ENCODE assay signal across 1 cellular context in the genomic region with DNA sequence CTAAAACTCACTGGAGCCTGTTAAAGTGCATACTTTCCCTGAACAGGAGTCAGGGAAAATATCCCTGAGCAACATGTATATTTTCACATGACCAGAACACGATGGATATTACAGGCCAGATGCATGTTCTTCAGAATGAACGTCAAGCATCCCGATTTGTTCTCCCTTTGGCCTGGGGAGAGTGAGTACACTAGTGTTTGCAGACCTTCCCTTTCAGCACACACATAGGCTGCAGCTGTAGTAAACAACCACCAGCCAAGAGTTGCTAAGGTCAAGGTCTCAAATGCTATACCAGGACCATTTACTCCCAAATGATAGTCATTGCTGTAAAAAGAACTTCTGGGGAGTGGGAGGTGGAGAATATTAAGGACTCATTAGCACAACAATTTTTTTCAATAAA.
A peak's percentile ranks its signal among the peaks of the same experiment; 100 is the strongest.
TF ChIP-seq lines count a peak whose summit lies in the region.

No MANE protein-coding gene starts in this region.

TF ChIP-seq in HepG2, 621 proteins besides CTCF, POLR2A, EP300 and RAD21 (continued from another document and continues in another):
- TF ChIP-seq, protein P1, sequence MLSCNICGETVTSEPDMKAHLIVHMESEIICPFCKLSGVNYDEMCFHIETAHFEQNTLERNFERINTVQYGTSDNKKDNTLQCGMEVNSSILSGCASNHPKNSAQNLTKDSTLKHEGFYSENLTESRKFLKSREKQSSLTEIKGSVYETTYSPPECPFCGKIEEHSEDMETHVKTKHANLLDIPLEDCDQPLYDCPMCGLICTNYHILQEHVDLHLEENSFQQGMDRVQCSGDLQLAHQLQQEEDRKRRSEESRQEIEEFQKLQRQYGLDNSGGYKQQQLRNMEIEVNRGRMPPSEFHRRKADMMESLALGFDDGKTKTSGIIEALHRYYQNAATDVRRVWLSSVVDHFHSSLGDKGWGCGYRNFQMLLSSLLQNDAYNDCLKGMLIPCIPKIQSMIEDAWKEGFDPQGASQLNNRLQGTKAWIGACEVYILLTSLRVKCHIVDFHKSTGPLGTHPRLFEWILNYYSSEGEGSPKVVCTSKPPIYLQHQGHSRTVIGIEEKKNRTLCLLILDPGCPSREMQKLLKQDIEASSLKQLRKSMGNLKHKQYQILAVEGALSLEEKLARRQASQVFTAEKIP (CRISPR knock-in tag; IDR thresholded peaks at IDR 0.05; ENCODE audit: borderline replicate concordance): no peak
- TF ChIP-seq ZNF577 (CRISPR knock-in tag; IDR thresholded peaks at IDR 0.05; ENCODE audit: borderline replicate concordance, low read depth) (no peak), AKAP8 (CRISPR knock-in tag; IDR thresholded peaks at IDR 0.05) (no peak), BRCA1 (CRISPR knock-in tag; IDR thresholded peaks at IDR 0.05) (no peak), ZNF431 (CRISPR knock-in tag; IDR thresholded peaks at IDR 0.05; ENCODE audit: borderline replicate concordance, low read depth) (no peak), NFATC3 (CRISPR knock-in tag; IDR thresholded peaks at IDR 0.05) (no peak), NKX3-1 (CRISPR knock-in tag; IDR thresholded peaks at IDR 0.05) (no peak), TAF1 (CRISPR knock-in tag; IDR thresholded peaks at IDR 0.05) (no peak), SIX4 (CRISPR knock-in tag; IDR thresholded peaks at IDR 0.05) (no peak), FLYWCH1 (CRISPR knock-in tag; IDR thresholded peaks at IDR 0.05) (no peak), ZNF501 (CRISPR knock-in tag; IDR thresholded peaks at IDR 0.05) (no peak), CREB1 (IDR thresholded peaks at IDR 0.05) (no peak), CREB1 (CRISPR knock-in tag; IDR thresholded peaks at IDR 0.05) (no peak), TSC22D2 (CRISPR knock-in tag; IDR thresholded peaks at IDR 0.05; ENCODE audit: borderline replicate concordance) (no peak), MBD4 (IDR thresholded peaks at IDR 0.05; ENCODE audit: borderline replicate concordance, low read length) (no peak; the same call in 1 of the 2 replicates), FOXC1 (CRISPR knock-in tag; IDR thresholded peaks at IDR 0.05; ENCODE audit: borderline replicate concordance) (no peak), SALL1 (CRISPR knock-in tag; IDR thresholded peaks at IDR 0.05) (peak; percentile 80), KAT2B (IDR thresholded peaks at IDR 0.05; ENCODE audit: borderline replicate concordance, low read depth, low read length) (no peak), ZNF782 (CRISPR knock-in tag; IDR thresholded peaks at IDR 0.05; ENCODE audit: borderline replicate concordance) (no peak), ZNF12 (CRISPR knock-in tag; IDR thresholded peaks at IDR 0.05) (no peak), ZNF672 (CRISPR knock-in tag; IDR thresholded peaks at IDR 0.05) (no peak), SRSF9 (IDR thresholded peaks at IDR 0.05; ENCODE audit: borderline replicate concordance, insufficient read depth, low read depth, low read length, poor library complexity, severe bottlenecking) (no peak)
- TF ChIP-seq, protein P2, sequence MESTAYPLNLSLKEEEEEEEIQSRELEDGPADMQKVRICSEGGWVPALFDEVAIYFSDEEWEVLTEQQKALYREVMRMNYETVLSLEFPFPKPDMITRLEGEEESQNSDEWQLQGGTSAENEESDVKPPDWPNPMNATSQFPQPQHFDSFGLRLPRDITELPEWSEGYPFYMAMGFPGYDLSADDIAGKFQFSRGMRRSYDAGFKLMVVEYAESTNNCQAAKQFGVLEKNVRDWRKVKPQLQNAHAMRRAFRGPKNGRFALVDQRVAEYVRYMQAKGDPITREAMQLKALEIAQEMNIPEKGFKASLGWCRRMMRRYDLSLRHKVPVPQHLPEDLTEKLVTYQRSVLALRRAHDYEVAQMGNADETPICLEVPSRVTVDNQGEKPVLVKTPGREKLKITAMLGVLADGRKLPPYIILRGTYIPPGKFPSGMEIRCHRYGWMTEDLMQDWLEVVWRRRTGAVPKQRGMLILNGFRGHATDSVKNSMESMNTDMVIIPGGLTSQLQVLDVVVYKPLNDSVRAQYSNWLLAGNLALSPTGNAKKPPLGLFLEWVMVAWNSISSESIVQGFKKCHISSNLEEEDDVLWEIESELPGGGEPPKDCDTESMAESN (CRISPR knock-in tag; conservative IDR thresholded peaks at IDR 0.05): no peak
- TF ChIP-seq, protein P3, sequence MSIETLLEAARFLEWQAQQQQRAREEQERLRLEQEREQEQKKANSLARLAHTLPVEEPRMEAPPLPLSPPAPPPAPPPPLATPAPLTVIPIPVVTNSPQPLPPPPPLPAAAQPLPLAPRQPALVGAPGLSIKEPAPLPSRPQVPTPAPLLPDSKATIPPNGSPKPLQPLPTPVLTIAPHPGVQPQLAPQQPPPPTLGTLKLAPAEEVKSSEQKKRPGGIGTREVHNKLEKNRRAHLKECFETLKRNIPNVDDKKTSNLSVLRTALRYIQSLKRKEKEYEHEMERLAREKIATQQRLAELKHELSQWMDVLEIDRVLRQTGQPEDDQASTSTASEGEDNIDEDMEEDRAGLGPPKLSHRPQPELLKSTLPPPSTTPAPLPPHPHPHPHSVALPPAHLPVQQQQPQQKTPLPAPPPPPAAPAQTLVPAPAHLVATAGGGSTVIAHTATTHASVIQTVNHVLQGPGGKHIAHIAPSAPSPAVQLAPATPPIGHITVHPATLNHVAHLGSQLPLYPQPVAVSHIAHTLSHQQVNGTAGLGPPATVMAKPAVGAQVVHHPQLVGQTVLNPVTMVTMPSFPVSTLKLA (IDR thresholded peaks at IDR 0.05): no peak
- TF ChIP-seq, protein P4, sequence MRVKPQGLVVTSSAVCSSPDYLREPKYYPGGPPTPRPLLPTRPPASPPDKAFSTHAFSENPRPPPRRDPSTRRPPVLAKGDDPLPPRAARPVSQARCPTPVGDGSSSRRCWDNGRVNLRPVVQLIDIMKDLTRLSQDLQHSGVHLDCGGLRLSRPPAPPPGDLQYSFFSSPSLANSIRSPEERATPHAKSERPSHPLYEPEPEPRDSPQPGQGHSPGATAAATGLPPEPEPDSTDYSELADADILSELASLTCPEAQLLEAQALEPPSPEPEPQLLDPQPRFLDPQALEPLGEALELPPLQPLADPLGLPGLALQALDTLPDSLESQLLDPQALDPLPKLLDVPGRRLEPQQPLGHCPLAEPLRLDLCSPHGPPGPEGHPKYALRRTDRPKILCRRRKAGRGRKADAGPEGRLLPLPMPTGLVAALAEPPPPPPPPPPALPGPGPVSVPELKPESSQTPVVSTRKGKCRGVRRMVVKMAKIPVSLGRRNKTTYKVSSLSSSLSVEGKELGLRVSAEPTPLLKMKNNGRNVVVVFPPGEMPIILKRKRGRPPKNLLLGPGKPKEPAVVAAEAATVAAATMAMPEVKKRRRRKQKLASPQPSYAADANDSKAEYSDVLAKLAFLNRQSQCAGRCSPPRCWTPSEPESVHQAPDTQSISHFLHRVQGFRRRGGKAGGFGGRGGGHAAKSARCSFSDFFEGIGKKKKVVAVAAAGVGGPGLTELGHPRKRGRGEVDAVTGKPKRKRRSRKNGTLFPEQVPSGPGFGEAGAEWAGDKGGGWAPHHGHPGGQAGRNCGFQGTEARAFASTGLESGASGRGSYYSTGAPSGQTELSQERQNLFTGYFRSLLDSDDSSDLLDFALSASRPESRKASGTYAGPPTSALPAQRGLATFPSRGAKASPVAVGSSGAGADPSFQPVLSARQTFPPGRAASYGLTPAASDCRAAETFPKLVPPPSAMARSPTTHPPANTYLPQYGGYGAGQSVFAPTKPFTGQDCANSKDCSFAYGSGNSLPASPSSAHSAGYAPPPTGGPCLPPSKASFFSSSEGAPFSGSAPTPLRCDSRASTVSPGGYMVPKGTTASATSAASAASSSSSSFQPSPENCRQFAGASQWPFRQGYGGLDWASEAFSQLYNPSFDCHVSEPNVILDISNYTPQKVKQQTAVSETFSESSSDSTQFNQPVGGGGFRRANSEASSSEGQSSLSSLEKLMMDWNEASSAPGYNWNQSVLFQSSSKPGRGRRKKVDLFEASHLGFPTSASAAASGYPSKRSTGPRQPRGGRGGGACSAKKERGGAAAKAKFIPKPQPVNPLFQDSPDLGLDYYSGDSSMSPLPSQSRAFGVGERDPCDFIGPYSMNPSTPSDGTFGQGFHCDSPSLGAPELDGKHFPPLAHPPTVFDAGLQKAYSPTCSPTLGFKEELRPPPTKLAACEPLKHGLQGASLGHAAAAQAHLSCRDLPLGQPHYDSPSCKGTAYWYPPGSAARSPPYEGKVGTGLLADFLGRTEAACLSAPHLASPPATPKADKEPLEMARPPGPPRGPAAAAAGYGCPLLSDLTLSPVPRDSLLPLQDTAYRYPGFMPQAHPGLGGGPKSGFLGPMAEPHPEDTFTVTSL (CRISPR knock-in tag; IDR thresholded peaks at IDR 0.05; ENCODE audit: borderline replicate concordance): peak; percentile 83
- TF ChIP-seq, protein P5, sequence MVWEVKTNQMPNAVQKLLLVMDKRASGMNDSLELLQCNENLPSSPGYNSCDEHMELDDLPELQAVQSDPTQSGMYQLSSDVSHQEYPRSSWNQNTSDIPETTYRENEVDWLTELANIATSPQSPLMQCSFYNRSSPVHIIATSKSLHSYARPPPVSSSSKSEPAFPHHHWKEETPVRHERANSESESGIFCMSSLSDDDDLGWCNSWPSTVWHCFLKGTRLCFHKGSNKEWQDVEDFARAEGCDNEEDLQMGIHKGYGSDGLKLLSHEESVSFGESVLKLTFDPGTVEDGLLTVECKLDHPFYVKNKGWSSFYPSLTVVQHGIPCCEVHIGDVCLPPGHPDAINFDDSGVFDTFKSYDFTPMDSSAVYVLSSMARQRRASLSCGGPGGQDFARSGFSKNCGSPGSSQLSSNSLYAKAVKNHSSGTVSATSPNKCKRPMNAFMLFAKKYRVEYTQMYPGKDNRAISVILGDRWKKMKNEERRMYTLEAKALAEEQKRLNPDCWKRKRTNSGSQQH (CRISPR knock-in tag; IDR thresholded peaks at IDR 0.05; ENCODE audit: low read depth): no peak
- TF ChIP-seq, protein P6, sequence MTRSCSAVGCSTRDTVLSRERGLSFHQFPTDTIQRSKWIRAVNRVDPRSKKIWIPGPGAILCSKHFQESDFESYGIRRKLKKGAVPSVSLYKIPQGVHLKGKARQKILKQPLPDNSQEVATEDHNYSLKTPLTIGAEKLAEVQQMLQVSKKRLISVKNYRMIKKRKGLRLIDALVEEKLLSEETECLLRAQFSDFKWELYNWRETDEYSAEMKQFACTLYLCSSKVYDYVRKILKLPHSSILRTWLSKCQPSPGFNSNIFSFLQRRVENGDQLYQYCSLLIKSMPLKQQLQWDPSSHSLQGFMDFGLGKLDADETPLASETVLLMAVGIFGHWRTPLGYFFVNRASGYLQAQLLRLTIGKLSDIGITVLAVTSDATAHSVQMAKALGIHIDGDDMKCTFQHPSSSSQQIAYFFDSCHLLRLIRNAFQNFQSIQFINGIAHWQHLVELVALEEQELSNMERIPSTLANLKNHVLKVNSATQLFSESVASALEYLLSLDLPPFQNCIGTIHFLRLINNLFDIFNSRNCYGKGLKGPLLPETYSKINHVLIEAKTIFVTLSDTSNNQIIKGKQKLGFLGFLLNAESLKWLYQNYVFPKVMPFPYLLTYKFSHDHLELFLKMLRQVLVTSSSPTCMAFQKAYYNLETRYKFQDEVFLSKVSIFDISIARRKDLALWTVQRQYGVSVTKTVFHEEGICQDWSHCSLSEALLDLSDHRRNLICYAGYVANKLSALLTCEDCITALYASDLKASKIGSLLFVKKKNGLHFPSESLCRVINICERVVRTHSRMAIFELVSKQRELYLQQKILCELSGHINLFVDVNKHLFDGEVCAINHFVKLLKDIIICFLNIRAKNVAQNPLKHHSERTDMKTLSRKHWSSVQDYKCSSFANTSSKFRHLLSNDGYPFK (CRISPR knock-in tag; IDR thresholded peaks at IDR 0.05; ENCODE audit: borderline replicate concordance): no peak
- TF ChIP-seq, protein P7, sequence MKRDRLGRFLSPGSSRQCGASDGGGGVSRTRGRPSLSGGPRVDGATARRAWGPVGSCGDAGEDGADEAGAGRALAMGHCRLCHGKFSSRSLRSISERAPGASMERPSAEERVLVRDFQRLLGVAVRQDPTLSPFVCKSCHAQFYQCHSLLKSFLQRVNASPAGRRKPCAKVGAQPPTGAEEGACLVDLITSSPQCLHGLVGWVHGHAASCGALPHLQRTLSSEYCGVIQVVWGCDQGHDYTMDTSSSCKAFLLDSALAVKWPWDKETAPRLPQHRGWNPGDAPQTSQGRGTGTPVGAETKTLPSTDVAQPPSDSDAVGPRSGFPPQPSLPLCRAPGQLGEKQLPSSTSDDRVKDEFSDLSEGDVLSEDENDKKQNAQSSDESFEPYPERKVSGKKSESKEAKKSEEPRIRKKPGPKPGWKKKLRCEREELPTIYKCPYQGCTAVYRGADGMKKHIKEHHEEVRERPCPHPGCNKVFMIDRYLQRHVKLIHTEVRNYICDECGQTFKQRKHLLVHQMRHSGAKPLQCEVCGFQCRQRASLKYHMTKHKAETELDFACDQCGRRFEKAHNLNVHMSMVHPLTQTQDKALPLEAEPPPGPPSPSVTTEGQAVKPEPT (CRISPR knock-in tag; IDR thresholded peaks at IDR 0.05; ENCODE audit: low read depth): no peak
- TF ChIP-seq, protein P8, sequence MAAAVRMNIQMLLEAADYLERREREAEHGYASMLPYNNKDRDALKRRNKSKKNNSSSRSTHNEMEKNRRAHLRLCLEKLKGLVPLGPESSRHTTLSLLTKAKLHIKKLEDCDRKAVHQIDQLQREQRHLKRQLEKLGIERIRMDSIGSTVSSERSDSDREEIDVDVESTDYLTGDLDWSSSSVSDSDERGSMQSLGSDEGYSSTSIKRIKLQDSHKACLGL (CRISPR knock-in tag; IDR thresholded peaks at IDR 0.05): no peak
- TF ChIP-seq, protein P9, sequence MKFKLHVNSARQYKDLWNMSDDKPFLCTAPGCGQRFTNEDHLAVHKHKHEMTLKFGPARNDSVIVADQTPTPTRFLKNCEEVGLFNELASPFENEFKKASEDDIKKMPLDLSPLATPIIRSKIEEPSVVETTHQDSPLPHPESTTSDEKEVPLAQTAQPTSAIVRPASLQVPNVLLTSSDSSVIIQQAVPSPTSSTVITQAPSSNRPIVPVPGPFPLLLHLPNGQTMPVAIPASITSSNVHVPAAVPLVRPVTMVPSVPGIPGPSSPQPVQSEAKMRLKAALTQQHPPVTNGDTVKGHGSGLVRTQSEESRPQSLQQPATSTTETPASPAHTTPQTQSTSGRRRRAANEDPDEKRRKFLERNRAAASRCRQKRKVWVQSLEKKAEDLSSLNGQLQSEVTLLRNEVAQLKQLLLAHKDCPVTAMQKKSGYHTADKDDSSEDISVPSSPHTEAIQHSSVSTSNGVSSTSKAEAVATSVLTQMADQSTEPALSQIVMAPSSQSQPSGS (CRISPR knock-in tag; IDR thresholded peaks at IDR 0.05): no peak
- TF ChIP-seq, protein P10, sequence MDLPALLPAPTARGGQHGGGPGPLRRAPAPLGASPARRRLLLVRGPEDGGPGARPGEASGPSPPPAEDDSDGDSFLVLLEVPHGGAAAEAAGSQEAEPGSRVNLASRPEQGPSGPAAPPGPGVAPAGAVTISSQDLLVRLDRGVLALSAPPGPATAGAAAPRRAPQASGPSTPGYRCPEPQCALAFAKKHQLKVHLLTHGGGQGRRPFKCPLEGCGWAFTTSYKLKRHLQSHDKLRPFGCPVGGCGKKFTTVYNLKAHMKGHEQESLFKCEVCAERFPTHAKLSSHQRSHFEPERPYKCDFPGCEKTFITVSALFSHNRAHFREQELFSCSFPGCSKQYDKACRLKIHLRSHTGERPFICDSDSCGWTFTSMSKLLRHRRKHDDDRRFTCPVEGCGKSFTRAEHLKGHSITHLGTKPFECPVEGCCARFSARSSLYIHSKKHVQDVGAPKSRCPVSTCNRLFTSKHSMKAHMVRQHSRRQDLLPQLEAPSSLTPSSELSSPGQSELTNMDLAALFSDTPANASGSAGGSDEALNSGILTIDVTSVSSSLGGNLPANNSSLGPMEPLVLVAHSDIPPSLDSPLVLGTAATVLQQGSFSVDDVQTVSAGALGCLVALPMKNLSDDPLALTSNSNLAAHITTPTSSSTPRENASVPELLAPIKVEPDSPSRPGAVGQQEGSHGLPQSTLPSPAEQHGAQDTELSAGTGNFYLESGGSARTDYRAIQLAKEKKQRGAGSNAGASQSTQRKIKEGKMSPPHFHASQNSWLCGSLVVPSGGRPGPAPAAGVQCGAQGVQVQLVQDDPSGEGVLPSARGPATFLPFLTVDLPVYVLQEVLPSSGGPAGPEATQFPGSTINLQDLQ (CRISPR knock-in tag; IDR thresholded peaks at IDR 0.05): no peak
